8 cellular contexts compared by ENCODE assay signal in the genomic region with DNA sequence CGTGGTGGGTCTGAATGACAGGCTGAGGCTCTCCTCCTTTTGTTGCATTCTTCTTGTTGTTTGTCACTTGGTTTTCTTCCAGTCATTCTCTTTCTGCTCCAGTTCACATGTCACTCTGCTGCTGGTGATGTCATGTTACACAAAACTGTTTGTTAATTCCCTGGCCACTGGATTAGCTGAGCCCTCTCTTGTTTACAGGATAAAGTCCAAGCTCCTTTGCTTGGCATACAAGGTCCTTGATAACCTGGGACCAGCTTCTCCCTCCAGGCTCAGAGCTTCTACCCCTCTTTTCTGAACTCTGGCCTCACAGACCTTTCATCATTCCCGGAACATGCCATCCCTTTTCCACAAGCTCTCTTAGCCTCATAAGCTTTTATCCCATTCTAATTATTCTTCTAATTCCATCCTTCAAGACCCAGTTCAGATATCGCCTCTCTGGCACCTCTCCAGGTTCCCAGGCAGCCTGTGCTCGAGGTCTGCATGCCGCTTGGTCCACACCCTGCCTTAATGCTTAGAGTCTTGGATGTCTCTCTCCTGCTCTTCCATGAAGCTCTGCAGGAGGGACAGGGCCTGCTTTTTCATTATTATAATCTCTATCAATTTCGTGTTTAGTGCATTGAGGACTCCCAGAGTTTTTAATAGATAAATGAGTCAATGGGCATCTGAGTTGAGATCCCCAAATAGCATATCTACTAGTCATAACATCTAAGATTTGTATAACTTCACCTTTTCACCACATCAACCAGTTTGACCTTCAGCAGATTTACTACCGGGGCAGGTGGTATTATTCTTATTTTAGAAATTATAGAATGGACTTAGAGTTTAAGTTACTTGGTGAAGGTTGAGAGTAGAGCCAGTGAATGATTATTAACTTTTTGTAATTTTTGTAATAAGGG.
DNase-seq lines count a peak whose midpoint lies in the region; ATAC-seq and TF ChIP-seq lines count a peak whose summit lies in the region.

No MANE protein-coding gene starts in this region.

- H3K79me2 ChIP-seq in osteoblast (ENCODE audit: insufficient read depth, low read length), result no peaks in the 10 kb centered on the region

- no peak overlapping the region for H3K4me3 ChIP-seq in osteoblast (ENCODE audit: insufficient read depth, low read length)

- no peak overlapping the region for H2AFZ ChIP-seq in osteoblast (ENCODE audit: low read length)

- H4K20me1 ChIP-seq in osteoblast (ENCODE audit: insufficient read depth, low read length), result no peaks in the 10 kb centered on the region

- ATAC-seq in sciatic nerve, result peak; percentile 42
- ATAC-seq in HG02759 (IDR thresholded peaks at IDR 0.05; ENCODE audit: unreplicated experiment), result no peak

- H3K4me1 ChIP-seq in osteoblast (ENCODE audit: insufficient read depth, low read length), result no peaks in the 10 kb centered on the region

- H3K36me3 ChIP-seq in osteoblast (ENCODE audit: insufficient read depth, low read length), result no peaks in the 10 kb centered on the region

- no peak overlapping the region for H3K27ac ChIP-seq in osteoblast (ENCODE audit: low read depth, low read length)

- TF ChIP-seq CTCF in GM10266 (IDR thresholded peaks at IDR 0.05; ENCODE audit: control insufficient read depth, insufficient read depth, low read depth, missing control alignments) (no peak), osteoblast (IDR thresholded peaks at IDR 0.05; ENCODE audit: extremely low read depth, low read depth, low read length) (no peak)

- H3K4me2 ChIP-seq in osteoblast (ENCODE audit: insufficient read depth, low read length), result no peak overlapping the region

- DNase-seq in GM04504 (ENCODE audit: low read depth) (peak; percentile 48), RKO (ENCODE audit: low spot score) (peak; percentile 22), globus pallidus (ENCODE audit: low spot score) (peak; percentile 90), sciatic nerve (ENCODE audit: low spot score) (no peak), GM10266 (ENCODE audit: extremely low spot score) (no peak), NCI-H1105 treated with DMSO at 0.1 percent for 48 hours (lab: John Stamatoyannopoulos, UW) (no peak), osteoblast (ENCODE audit: insufficient read length, low spot score, missing footprints) (no peak)

- intact Hi-C loops in sciatic nerve (cut with DNase I), result no loop called here

- H3K9me3 ChIP-seq in osteoblast (ENCODE audit: low read depth, low read length), result no peaks in the 10 kb centered on the region

- no peaks in the 10 kb centered on the region for H3K27me3 ChIP-seq in osteoblast (ENCODE audit: insufficient read depth, low read length)

Comparison
In these comparisons a context has a peak if more than half of its experiments do, and no peak if none do; other contexts are left out.
1. DNase-seq: peak in GM04504 (single experiment), RKO (single experiment) and globus pallidus (single experiment); none in sciatic nerve (single experiment), GM10266 (single experiment), NCI-H1105 treated with DMSO at 0.1 percent for 48 hours (single experiment) and osteoblast (single experiment).